Comparison of ENCODE assay signal across 9 cellular contexts in genomic region chr3:11530153-11530721, GRCh38.
DNase-seq lines count a peak whose midpoint lies in the region; ATAC-seq, FAIRE-seq and TF ChIP-seq lines count a peak whose summit lies in the region.
"Had no signal": no experiment of that assay in that cellular context is flagged by ENCODE, and none has a peak within 500 bp of the region (broad histone marks: within the 10 kb centered on the region; RNA-seq: fewer than 3 reads in every experiment).

No MANE protein-coding gene starts in this region.

- H3K9me3 ChIP-seq in heart right ventricle, result no peaks in the 10 kb centered on the region

- TF ChIP-seq POLR2A in H54 (IDR thresholded peaks at IDR 0.05; ENCODE audit: low read depth, low read length) (no peak), lower leg skin (IDR thresholded peaks at IDR 0.05) (no peak)

- H3K36me3 ChIP-seq in heart right ventricle, result no peaks in the 10 kb centered on the region

- FAIRE-seq in H54 (lab: Jason Lieb, UNC), result peak; percentile 33

- 58 to 62% methylated on average over 11 of the region's 11 CpGs for WGBS in heart right ventricle, 2 donors
- 59 to 63% methylated on average over 11 of the region's 11 CpGs for WGBS in lower leg skin, 2 donors

- peak in 3 of 9 donors; percentile 24 to 34 (median 28) for TF ChIP-seq CTCF in heart right ventricle (IDR thresholded peaks at IDR 0.05)
- no peak for TF ChIP-seq CTCF in lower leg skin (IDR thresholded peaks at IDR 0.05)

- H3K27ac ChIP-seq in heart right ventricle, result peak overlapping the region in 3 of 10 donors; percentile 8 to 33 (median 9)

- peak; percentile 71 for DNase-seq in H54 (ENCODE audit: insufficient read length, low spot score)
- DNase-seq in T1000 (lab: John Stamatoyannopoulos, UW), result peak; percentile 73
- peak; percentile 28 to 53 for DNase-seq in heart right ventricle
- peak; percentile 87 for DNase-seq in smooth muscle cell of the brain vasculature (ENCODE audit: low read depth, low spot score)
- no peak for DNase-seq in NCI-H526 treated with DMSO at 0.1 percent for 48 hours (lab: John Stamatoyannopoulos, UW)
- DNase-seq in lower leg skin (ENCODE audit: low spot score in 2 of 2), result no peak
- no peak for DNase-seq in HuH-7.5 (ENCODE audit: low spot score)
- DNase-seq: naive thymus-derived CD4-positive, alpha-beta T cell had no signal

- intact Hi-C loops in heart right ventricle (cut with DNase I) (no loop called here), lower leg skin (cut with DNase I; ENCODE audit: low total_unique reads) (no loop called here)

- no peaks in the 10 kb centered on the region for H3K27me3 ChIP-seq in heart right ventricle

- peaks cover 0 to 36% (median 19%) of the 10 kb centered on the region in 9 donors for H3K4me1 ChIP-seq in heart right ventricle

- no peak overlapping the region for H3K4me3 ChIP-seq in heart right ventricle
- no peak overlapping the region for H3K4me3 ChIP-seq in lower leg skin (ENCODE audit: low read depth, poor library complexity, severe bottlenecking)

- ATAC-seq in heart right ventricle (peak; percentile 50 to 89 (median 69)), HG02981 (IDR thresholded peaks at IDR 0.05; ENCODE audit: unreplicated experiment) (no peak)
- ATAC-seq: naive thymus-derived CD4-positive, alpha-beta T cell had no signal

Comparison
In these comparisons a context has a peak if more than half of its experiments do, and no peak if none do; other contexts are left out.
1. DNase-seq: peak in H54 (single experiment), T1000 (single experiment), heart right ventricle (2 of 2) and smooth muscle cell of the brain vasculature (single experiment); none in NCI-H526 treated with DMSO at 0.1 percent for 48 hours (single experiment), lower leg skin (0 of 2) and HuH-7.5 (single experiment).